ENCODE assay signal across 22 cellular contexts in the genomic region with DNA sequence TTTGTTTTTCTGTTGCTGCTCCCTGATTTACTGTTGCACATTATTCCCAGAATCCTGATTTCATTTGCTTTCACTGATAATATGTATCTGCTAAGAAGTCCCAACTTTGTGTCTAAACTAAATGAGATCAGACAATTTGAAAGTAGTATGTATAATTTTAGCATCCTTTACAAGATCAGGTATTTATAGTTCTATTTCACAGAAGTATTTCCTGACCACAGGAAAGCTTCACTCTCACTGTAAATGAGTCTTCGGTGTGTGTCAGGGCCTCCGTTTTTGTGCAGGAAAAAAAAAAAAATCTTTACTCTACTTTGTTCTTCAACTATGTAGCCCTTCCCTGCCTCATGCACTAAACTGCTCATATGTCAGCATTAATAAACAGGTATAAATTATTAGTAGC. TPM values are rescaled to one million over a fixed set of nuclear protein-coding genes. Genes with fewer than 3 reads are reported as not detected.
A peak's percentile ranks its signal among the peaks of the same experiment; 100 is the strongest.
DNase-seq lines count a peak whose midpoint lies in the region; ATAC-seq and TF ChIP-seq lines count a peak whose summit lies in the region.
"Had no signal": no experiment of that assay in that cellular context is flagged by ENCODE, and none has a peak within 500 bp of the region (broad histone marks: within the 10 kb centered on the region; RNA-seq: fewer than 3 reads in every experiment).

No MANE protein-coding gene starts in this region.

- TF ChIP-seq CTCF in heart right ventricle (IDR thresholded peaks at IDR 0.05) = no peak
- no peak for TF ChIP-seq CTCF in colonic mucosa (IDR thresholded peaks at IDR 0.05)

- intact Hi-C loops in heart right ventricle (cut with DNase I) (no loop called here), left ventricle myocardium superior (cut with micrococcal nuclease) (no loop called here), colonic mucosa (cut with DNase I) (no loop called here)
- intact Hi-C loops in activated T-helper 2 cell treated with anti-CD3 and anti-CD28 coated beads, Interferon-gamma antibody, Interleukin-2, Interleukin-4, amounts not matched to agents 10 μg/mL and 5 μg/mL and 100 μg/mL, durations not matched to agents 14 hours and 24 hours and 36 hours (cut with micrococcal nuclease) = loop anchor here (5.0 to 10.0 kb wide), 4 partner anchors 53 to 999 kb away; no protein-coding TSS in a partner anchor

- H3K9me3 Mint-ChIP-seq in activated T-helper 2 cell treated with anti-CD3 and anti-CD28 coated beads, Interferon-gamma antibody, Interleukin-2, Interleukin-4, amounts not matched to agents 10 μg/mL and 5 μg/mL and 100 μg/mL, durations not matched to agents 14 hours and 24 hours and 36 hours = peaks cover 3% of the 10 kb centered on the region

- H3K4me1 Mint-ChIP-seq in activated T-helper 2 cell treated with anti-CD3 and anti-CD28 coated beads, Interferon-gamma antibody, Interleukin-2, Interleukin-4, amounts not matched to agents 10 μg/mL and 5 μg/mL and 100 μg/mL, durations not matched to agents 14 hours and 24 hours and 36 hours (ENCODE audit: low read depth) = peaks cover 38% of the 10 kb centered on the region

- no peaks in the 10 kb centered on the region for H3K27me3 ChIP-seq in heart right ventricle
- H3K27me3 ChIP-seq in colonic mucosa = no peaks in the 10 kb centered on the region

- H3K4me3 ChIP-seq in heart right ventricle (no peak overlapping the region), colonic mucosa (no peak overlapping the region)
- H3K4me3 ChIP-seq: PC-9, SK-N-MC had no signal

- H3K36me3 ChIP-seq in heart right ventricle (no peaks in the 10 kb centered on the region), colonic mucosa (no peaks in the 10 kb centered on the region)

- H3K4me1 ChIP-seq in heart right ventricle (peaks cover 0 to 17% (median 0%) of the 10 kb centered on the region in 9 donors), colonic mucosa (no peaks in the 10 kb centered on the region)

- H3K4me3 Mint-ChIP-seq in activated T-helper 2 cell treated with anti-CD3 and anti-CD28 coated beads, Interferon-gamma antibody, Interleukin-2, Interleukin-4, amounts not matched to agents 10 μg/mL and 5 μg/mL and 100 μg/mL, durations not matched to agents 14 hours and 24 hours and 36 hours (ENCODE audit: low read depth) = no peak overlapping the region

- peak; percentile 26 for DNase-seq in NCI-H510A treated with DMSO at 0.1 percent for 48 hours (lab: John Stamatoyannopoulos, UW)
- DNase-seq in NCI-H510A (lab: John Stamatoyannopoulos, UW) = no peak
- DNase-seq in heart right ventricle = no peak
- DNase-seq in left ventricle myocardium superior = no peak
- DNase-seq in activated T-helper 2 cell treated with anti-CD3 and anti-CD28 coated beads, Interferon-gamma antibody, Interleukin-2, Interleukin-4, amounts not matched to agents 10 μg/mL and 5 μg/mL and 100 μg/mL, durations not matched to agents 14 hours and 24 hours and 36 hours (ENCODE audit: low spot score) = no peak
- DNase-seq in superior temporal gyrus (ENCODE audit: extremely low spot score) = peak; percentile 46
- no peak for DNase-seq in colonic mucosa
- DNase-seq: 8988T, AML-193, DMS53, GF-D8, GOT3, HCEC 1CT, Kasumi-1, NCI-H1694 treated with DMSO at 0.1 percent for 48 hours, NCI-H2081 treated with DMSO at 0.1 percent for 48 hours, NCI-H446 treated with DMSO at 0.1 percent for 48 hours, PC-9, RPMI8226, SHP77 treated with DMSO at 0.1 percent for 48 hours had no signal

- H3K27ac ChIP-seq in heart right ventricle (peak overlapping the region in 6 of 10 donors; percentile 28 to 62 (median 54)), colonic mucosa (no peak overlapping the region)
- H3K27ac ChIP-seq: PC-9, SK-N-MC had no signal

- peak overlapping the region; percentile 40 for H3K27ac Mint-ChIP-seq in activated T-helper 2 cell treated with anti-CD3 and anti-CD28 coated beads, Interferon-gamma antibody, Interleukin-2, Interleukin-4, amounts not matched to agents 10 μg/mL and 5 μg/mL and 100 μg/mL, durations not matched to agents 14 hours and 24 hours and 36 hours

- no peak for ATAC-seq in heart right ventricle
- no peak for ATAC-seq in left ventricle myocardium superior
- no peak for ATAC-seq in HG03045 (IDR thresholded peaks at IDR 0.05; ENCODE audit: unreplicated experiment)

- no peak overlapping the region for H3K9ac ChIP-seq in colonic mucosa (ENCODE audit: low read depth in 2 of 2, low read length in 2 of 2)

- WGBS in heart right ventricle, 2 donors = 22 to 30% methylated on average over 2 of the region's 2 CpGs

- H3K9me3 ChIP-seq in heart right ventricle = peaks cover 0 to 4% (median 0%) of the 10 kb centered on the region in 11 donors
- no peaks in the 10 kb centered on the region for H3K9me3 ChIP-seq in colonic mucosa

- H3K36me3 Mint-ChIP-seq in activated T-helper 2 cell treated with anti-CD3 and anti-CD28 coated beads, Interferon-gamma antibody, Interleukin-2, Interleukin-4, amounts not matched to agents 10 μg/mL and 5 μg/mL and 100 μg/mL, durations not matched to agents 14 hours and 24 hours and 36 hours (ENCODE audit: low read depth) = no peaks in the 10 kb centered on the region

- peaks cover 18% of the 10 kb centered on the region for H3K27me3 Mint-ChIP-seq in activated T-helper 2 cell treated with anti-CD3 and anti-CD28 coated beads, Interferon-gamma antibody, Interleukin-2, Interleukin-4, amounts not matched to agents 10 μg/mL and 5 μg/mL and 100 μg/mL, durations not matched to agents 14 hours and 24 hours and 36 hours (ENCODE audit: low read depth)

RNA-seq across cellular contexts. Expression of gene HECW2, which starts 59.4 kb away (rescaled TPM):
- total RNA-seq in heart right ventricle (10 to 100 TPM; 24.4 to 68.1 (median 35.2) TPM), left ventricle myocardium superior (36.9 TPM), colonic mucosa (1 to 10 TPM; 1.7 to 1.9 TPM)
- polyA plus RNA-seq in heart right ventricle = 1 to 10 TPM; 1.3 to 9.5 TPM
- 1.8 and 2.2 TPM in 2 replicates for total RNA-seq in activated T-helper 2 cell treated with anti-CD3 and anti-CD28 coated beads, Interferon-gamma antibody, Interleukin-2, Interleukin-4, amounts not matched to agents 10 μg/mL and 5 μg/mL and 100 μg/mL, durations not matched to agents 14 hours and 24 hours and 36 hours

Comparison
In these comparisons a context has a peak if more than half of its experiments do, and no peak if none do; other contexts are left out.
1. DNase-seq: peak in NCI-H510A treated with DMSO at 0.1 percent for 48 hours (single experiment) and superior temporal gyrus (single experiment); none in NCI-H510A (single experiment), heart right ventricle (0 of 2), left ventricle myocardium superior (single experiment), activated T-helper 2 cell treated with anti-CD3 and anti-CD28 coated beads, Interferon-gamma antibody, Interleukin-2, Interleukin-4, amounts not matched to agents 10 μg/mL and 5 μg/mL and 100 μg/mL, durations not matched to agents 14 hours and 24 hours and 36 hours (single experiment) and colonic mucosa (single experiment).